In genomic region chr16:12362482-12363458, GRCh38 we compare ENCODE assay signal across 13 cellular contexts.
DNase-seq lines count a peak whose midpoint lies in the region; ATAC-seq and TF ChIP-seq lines count a peak whose summit lies in the region.
"Had no signal": no experiment of that assay in that cellular context is flagged by ENCODE, and none has a peak within 500 bp of the region (broad histone marks: within the 10 kb centered on the region; RNA-seq: fewer than 3 reads in every experiment).

No MANE protein-coding gene starts in this region.

- no peaks in the 10 kb centered on the region for H3K27me3 ChIP-seq in adipocyte (replicated peaks; ENCODE audit: control insufficient read depth, insufficient read depth, low read length)
- H3K27me3 ChIP-seq in gastroesophageal sphincter, result no peaks in the 10 kb centered on the region
- no peaks in the 10 kb centered on the region for H3K27me3 ChIP-seq in uterus
- H3K27me3 ChIP-seq: hepatocyte, thyroid gland had no signal

- H3K27ac Mint-ChIP-seq in osteocyte (ENCODE audit: unreplicated experiment), result peak overlapping the region; percentile 40
- H3K27ac Mint-ChIP-seq: activated naive CD8-positive, alpha-beta T cell treated with anti-CD3 and anti-CD28 coated beads, Interleukin-2, amount 10 ng/mL, durations not matched to agents 7 days and 5 days had no signal

- peaks cover 10% of the 10 kb centered on the region for H3K9me3 Mint-ChIP-seq in osteocyte (ENCODE audit: unreplicated experiment)
- H3K9me3 Mint-ChIP-seq: activated naive CD8-positive, alpha-beta T cell treated with anti-CD3 and anti-CD28 coated beads, Interleukin-2, amount 10 ng/mL, durations not matched to agents 7 days and 5 days had no signal

- no peaks in the 10 kb centered on the region for H3K36me3 ChIP-seq in adipocyte (ENCODE audit: control insufficient read depth, insufficient read depth, low read length, severe bottlenecking)
- H3K36me3 ChIP-seq in gastroesophageal sphincter, result peaks cover 0 to 9% of the 10 kb centered on the region in 2 donors
- H3K36me3 ChIP-seq in uterus, result no peaks in the 10 kb centered on the region
- H3K36me3 ChIP-seq: thyroid gland had no signal

- peak overlapping the region; percentile 27 for H3K9ac ChIP-seq in adipocyte (ENCODE audit: low read length)

- peaks cover 10% of the 10 kb centered on the region for H3K4me1 Mint-ChIP-seq in osteocyte (ENCODE audit: unreplicated experiment)
- H3K4me1 Mint-ChIP-seq: activated naive CD8-positive, alpha-beta T cell treated with anti-CD3 and anti-CD28 coated beads, Interleukin-2, amount 10 ng/mL, durations not matched to agents 7 days and 5 days had no signal

- H3K9me3 ChIP-seq in adipocyte (ENCODE audit: control insufficient read depth, low read length) (no peaks in the 10 kb centered on the region), gastroesophageal sphincter (peaks cover 0 to 8% (median 0%) of the 10 kb centered on the region in 3 donors), uterus (no peaks in the 10 kb centered on the region)
- H3K9me3 ChIP-seq: thyroid gland had no signal

- intact Hi-C loops in uterus (cut with DNase I; ENCODE audit: low total_unique reads), result no loop called here

- peak; percentile 87 for ATAC-seq in gastroesophageal sphincter

- no peaks in the 10 kb centered on the region for H3K27me3 Mint-ChIP-seq in osteocyte (ENCODE audit: unreplicated experiment)
- H3K27me3 Mint-ChIP-seq: activated naive CD8-positive, alpha-beta T cell treated with anti-CD3 and anti-CD28 coated beads, Interleukin-2, amount 10 ng/mL, durations not matched to agents 7 days and 5 days had no signal

- H3K27ac ChIP-seq in gastroesophageal sphincter, result peak overlapping the region in 2 of 4 donors; percentile 36 to 46
- peak overlapping the region in 1 of 2 donors; percentile 12 for H3K27ac ChIP-seq in uterus
- H3K27ac ChIP-seq: hepatocyte, thyroid gland had no signal

- H3K4me1 ChIP-seq in adipocyte (ENCODE audit: control insufficient read depth, insufficient read depth, low read length), result peaks cover 11% of the 10 kb centered on the region
- H3K4me1 ChIP-seq in gastroesophageal sphincter, result peaks cover 0 to 9% (median 5%) of the 10 kb centered on the region in 3 donors
- H3K4me1 ChIP-seq in uterus, result no peaks in the 10 kb centered on the region

- DNase-seq in adipocyte (ENCODE audit: low read depth) (no peak), osteocyte (ENCODE audit: extremely low spot score, unreplicated experiment) (no peak), uterus (peak; percentile 33 to 61), inferior parietal cortex (ENCODE audit: extremely low spot score) (no peak), NCI-H1436 treated with DMSO at 0.1 percent for 48 hours (lab: John Stamatoyannopoulos, UW) (no peak), UCSD-AML1 (lab: John Stamatoyannopoulos, UW; ENCODE audit: unreplicated experiment) (no peak)
- no peak for DNase-seq in stimulated activated CD4-positive, alpha-beta T cell treated with anti-CD3 and anti-CD28 coated beads, Interleukin-4, amount 100 ng/mL, for 4 hours
- DNase-seq: activated naive CD8-positive, alpha-beta T cell treated with anti-CD3 and anti-CD28 coated beads, Interleukin-2, amount 10 ng/mL, durations not matched to agents 7 days and 5 days; COR-L47; NCI-H446 treated with DMSO at 0.1 percent for 48 hours had no signal

- no peak overlapping the region for H3K4me3 Mint-ChIP-seq in osteocyte (ENCODE audit: unreplicated experiment)
- H3K4me3 Mint-ChIP-seq: activated naive CD8-positive, alpha-beta T cell treated with anti-CD3 and anti-CD28 coated beads, Interleukin-2, amount 10 ng/mL, durations not matched to agents 7 days and 5 days had no signal

- no peak for TF ChIP-seq POLR2A in gastroesophageal sphincter (IDR thresholded peaks at IDR 0.05)
- TF ChIP-seq POLR2A in uterus (IDR thresholded peaks at IDR 0.05), result no peak

- no peak for TF ChIP-seq EP300 in gastroesophageal sphincter (IDR thresholded peaks at IDR 0.05)

- no peak for TF ChIP-seq CTCF in gastroesophageal sphincter (IDR thresholded peaks at IDR 0.05)
- TF ChIP-seq CTCF in osteocyte (IDR thresholded peaks at IDR 0.05), result no peak
- no peak for TF ChIP-seq CTCF in uterus (IDR thresholded peaks at IDR 0.05)

- no peaks in the 10 kb centered on the region for H3K36me3 Mint-ChIP-seq in osteocyte (ENCODE audit: unreplicated experiment)

- 0 to 47% methylated on average over 1 to 10 of the region's 10 CpGs for WGBS in gastroesophageal sphincter (ENCODE audit: low coverage in 1 of 2), 2 donors

- H3K4me3 ChIP-seq in adipocyte (ENCODE audit: low read length), result peak overlapping the region; percentile 20
- no peak overlapping the region for H3K4me3 ChIP-seq in gastroesophageal sphincter
- no peak overlapping the region for H3K4me3 ChIP-seq in uterus
- H3K4me3 ChIP-seq: hepatocyte, thyroid gland had no signal

Comparison
In these comparisons a context has a peak if more than half of its experiments do, and no peak if none do; other contexts are left out.
1. DNase-seq: peak in uterus (2 of 2); none in adipocyte (single experiment), osteocyte (single experiment), inferior parietal cortex (single experiment), stimulated activated CD4-positive, alpha-beta T cell treated with anti-CD3 and anti-CD28 coated beads, Interleukin-4, amount 100 ng/mL, for 4 hours (0 of 2), NCI-H1436 treated with DMSO at 0.1 percent for 48 hours (single experiment) and UCSD-AML1 (single experiment).